Comparison of ENCODE assay signal across 14 cellular contexts in genomic region chr11:115996125-115996807, GRCh38.
DNase-seq lines count a peak whose midpoint lies in the region; ATAC-seq, FAIRE-seq and TF ChIP-seq lines count a peak whose summit lies in the region.
"Had no signal": no experiment of that assay in that cellular context is flagged by ENCODE, and none has a peak within 500 bp of the region (broad histone marks: within the 10 kb centered on the region; RNA-seq: fewer than 3 reads in every experiment).

No MANE protein-coding gene starts in this region.

- no peaks in the 10 kb centered on the region for H3K9me3 ChIP-seq in right atrium auricular region
- H3K9me3 ChIP-seq: neutrophil had no signal

- no peaks in the 10 kb centered on the region for H3K27me3 ChIP-seq in right atrium auricular region
- H3K27me3 ChIP-seq: neutrophil had no signal

- H3K36me3 ChIP-seq in right atrium auricular region: no peaks in the 10 kb centered on the region
- H3K36me3 ChIP-seq: neutrophil had no signal

- no peak overlapping the region for H3K27ac ChIP-seq in right atrium auricular region
- H3K27ac ChIP-seq: coronary artery, neutrophil had no signal

- ATAC-seq in GM19395 (IDR thresholded peaks at IDR 0.05; ENCODE audit: unreplicated experiment) (peak; percentile 100), HG02763 (IDR thresholded peaks at IDR 0.05; ENCODE audit: unreplicated experiment) (peak; percentile 97), HG03442 (IDR thresholded peaks at IDR 0.05; ENCODE audit: unreplicated experiment) (peak; percentile 96)
- ATAC-seq: T-cell had no signal

- H3K4me1 ChIP-seq in right atrium auricular region: no peaks in the 10 kb centered on the region

- TF ChIP-seq CTCF in right atrium auricular region (IDR thresholded peaks at IDR 0.05): no peak

- peak; percentile 97 for FAIRE-seq in GM12891 (lab: Jason Lieb, UNC)

- no peak for TF ChIP-seq POLR2A in GM12891 (IDR thresholded peaks at IDR 0.05; ENCODE audit: low read depth, low read length)

- DNase-seq in GM12891 (ENCODE audit: insufficient read length, low spot score) (peak; percentile 47), AML-193 (lab: John Stamatoyannopoulos, UW) (no peak), right atrium auricular region (ENCODE audit: low spot score) (no peak), SKM-1 (lab: John Stamatoyannopoulos, UW; ENCODE audit: unreplicated experiment) (no peak), globus pallidus (ENCODE audit: low spot score) (no peak)
- DNase-seq: activated naive CD8-positive, alpha-beta T cell treated with anti-CD3 and anti-CD28 coated beads, Interleukin-2, amount 10 ng/mL, durations not matched to agents 7 days and 5 days; left cardiac atrium; stimulated activated CD4-positive, alpha-beta T cell treated with anti-CD3 and anti-CD28 coated beads, Interleukin-2, amount 100 ng/mL, for 24 hours; T-cell had no signal

- no peak overlapping the region for H3K4me3 ChIP-seq in right atrium auricular region
- H3K4me3 ChIP-seq: coronary artery had no signal

TF ChIP-seq in GM12891, 5 proteins besides CTCF, POLR2A, EP300 and RAD21:
- TF ChIP-seq SPI1 (IDR thresholded peaks at IDR 0.05; ENCODE audit: low read depth, low read length) (peak; percentile 84), POU2F2 (IDR thresholded peaks at IDR 0.05; ENCODE audit: low read depth, low read length) (no peak), POLR2AphosphoS5 (IDR thresholded peaks at IDR 0.05; ENCODE audit: low read depth, low read length) (no peak), PAX5 (IDR thresholded peaks at IDR 0.05; ENCODE audit: insufficient read depth, low read length, severe bottlenecking) (no peak), TAF1 (IDR thresholded peaks at IDR 0.05; ENCODE audit: low read depth, low read length) (no peak)
TF ChIP-seq in GM12891: peak in this region for 1.
